In the genomic region with DNA sequence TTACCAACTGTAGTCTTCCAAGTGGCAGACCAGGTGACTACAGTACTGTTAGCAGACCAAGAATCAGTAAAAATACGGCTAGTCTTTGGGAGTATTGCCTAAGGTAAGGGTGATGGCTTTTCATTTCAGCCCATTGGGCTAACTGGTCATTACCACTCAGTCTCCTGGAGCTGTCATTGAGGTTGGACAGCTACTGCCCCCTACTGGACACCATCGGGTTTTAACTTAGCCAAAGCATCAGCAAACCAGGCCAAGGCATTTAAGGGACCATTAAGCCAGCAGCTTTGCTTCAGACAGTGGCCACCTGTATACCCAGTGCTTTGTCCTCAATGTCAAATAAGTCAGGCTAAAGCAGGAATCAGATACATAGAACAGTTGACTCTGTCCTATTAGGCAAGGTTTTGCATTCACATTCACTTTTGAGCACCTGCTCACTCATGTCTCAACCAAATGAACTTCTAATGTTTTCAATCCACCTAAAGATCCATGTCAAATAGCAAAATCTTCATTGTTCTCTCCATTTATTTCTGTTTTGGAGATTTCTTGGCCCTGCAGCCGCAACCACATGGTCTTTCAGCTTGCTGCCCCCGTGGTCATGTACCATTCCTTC, we compare ENCODE assay signal across 8 cellular contexts.
A peak's percentile ranks its signal among the peaks of the same experiment; 100 is the strongest.
DNase-seq lines count a peak whose midpoint lies in the region; ATAC-seq and TF ChIP-seq lines count a peak whose summit lies in the region.

No MANE protein-coding gene starts in this region.

- ATAC-seq in HG02981 (IDR thresholded peaks at IDR 0.05; ENCODE audit: unreplicated experiment), result peak; percentile 70

- intact Hi-C loops in spleen (cut with DNase I; ENCODE audit: low total_unique reads), result loop anchor here (5.0 kb wide), 1 partner anchor 189 kb away; no protein-coding TSS in a partner anchor

- H3K27me3 Mint-ChIP-seq in activated naive CD4-positive, alpha-beta T cell treated with anti-CD3 and anti-CD28 coated beads, Interleukin-2, amount 10 ng/mL, durations not matched to agents 7 days and 5 days, result no peaks in the 10 kb centered on the region

- WGBS in spleen, 5 donors, result 69 to 76% (median 72%) methylated on average over 4 of the region's 4 CpGs

- no peak overlapping the region for H3K4me3 Mint-ChIP-seq in activated naive CD4-positive, alpha-beta T cell treated with anti-CD3 and anti-CD28 coated beads, Interleukin-2, amount 10 ng/mL, durations not matched to agents 7 days and 5 days

- no peaks in the 10 kb centered on the region for H3K4me1 ChIP-seq in right atrium auricular region
- no peaks in the 10 kb centered on the region for H3K4me1 ChIP-seq in spleen

- no peaks in the 10 kb centered on the region for H3K36me3 Mint-ChIP-seq in activated naive CD4-positive, alpha-beta T cell treated with anti-CD3 and anti-CD28 coated beads, Interleukin-2, amount 10 ng/mL, durations not matched to agents 7 days and 5 days

- H3K4me3 ChIP-seq in right atrium auricular region, result no peak overlapping the region
- no peak overlapping the region for H3K4me3 ChIP-seq in spleen

- TF ChIP-seq POLR2A in spleen (IDR thresholded peaks at IDR 0.05), result no peak

- H3K4me1 Mint-ChIP-seq in activated naive CD4-positive, alpha-beta T cell treated with anti-CD3 and anti-CD28 coated beads, Interleukin-2, amount 10 ng/mL, durations not matched to agents 7 days and 5 days, result peaks cover 2% of the 10 kb centered on the region

- no peaks in the 10 kb centered on the region for H3K9me3 ChIP-seq in right atrium auricular region
- H3K9me3 ChIP-seq in spleen, result no peaks in the 10 kb centered on the region

- TF ChIP-seq CTCF in right atrium auricular region (IDR thresholded peaks at IDR 0.05) (peak; percentile 30 to 66), spleen (IDR thresholded peaks at IDR 0.05 in 8 of 11, conservative IDR thresholded peaks at IDR 0.05 in 3 of 11) (peak; percentile 34 to 79 (median 69))

- no peaks in the 10 kb centered on the region for H3K36me3 ChIP-seq in right atrium auricular region
- peaks cover 0 to 5% (median 0%) of the 10 kb centered on the region in 6 donors for H3K36me3 ChIP-seq in spleen

- H3K9me3 Mint-ChIP-seq in activated naive CD4-positive, alpha-beta T cell treated with anti-CD3 and anti-CD28 coated beads, Interleukin-2, amount 10 ng/mL, durations not matched to agents 7 days and 5 days, result no peaks in the 10 kb centered on the region

- H3K27me3 ChIP-seq in right atrium auricular region, result no peaks in the 10 kb centered on the region
- no peaks in the 10 kb centered on the region for H3K27me3 ChIP-seq in spleen (replicated peaks in 1 of 7)

- no peak overlapping the region for H3K27ac Mint-ChIP-seq in activated naive CD4-positive, alpha-beta T cell treated with anti-CD3 and anti-CD28 coated beads, Interleukin-2, amount 10 ng/mL, durations not matched to agents 7 days and 5 days

- DNase-seq in NOMO-1 treated with DMSO at 0.1 percent for 48 hours (lab: John Stamatoyannopoulos, UW; ENCODE audit: unreplicated experiment) (peak; percentile 45), NOMO-1 treated with dmso at 0.1 percent for 144 hours (lab: John Stamatoyannopoulos, UW; ENCODE audit: unreplicated experiment) (no peak), RPMI7951 (ENCODE audit: low read depth) (peak; percentile 63), right atrium auricular region (ENCODE audit: low spot score) (peak; percentile 62), spleen (no peak), epidermal melanocyte (ENCODE audit: insufficient read length, low spot score) (no peak)
- DNase-seq in activated naive CD4-positive, alpha-beta T cell treated with anti-CD3 and anti-CD28 coated beads, Interleukin-2, amount 10 ng/mL, durations not matched to agents 7 days and 5 days, result peak; percentile 78

- CTCF ChIA-PET in activated naive CD4-positive, alpha-beta T cell treated with anti-CD3 and anti-CD28 coated beads, Interleukin-2, amount 10 ng/mL, durations not matched to agents 7 days and 5 days (lab: Charles Lee), result interaction anchor here (0.9 to 1.7 kb wide), 7 partner anchors 11 to 392 kb away, joined by 3 to 4 read pairs (median 3); no protein-coding TSS in a partner anchor

- H3K27ac ChIP-seq in right atrium auricular region (no peak overlapping the region), spleen (no peak overlapping the region)

Comparison
In these comparisons a context has a peak if more than half of its experiments do, and no peak if none do; other contexts are left out.
1. DNase-seq: peak in NOMO-1 treated with DMSO at 0.1 percent for 48 hours (single experiment), RPMI7951 (single experiment), activated naive CD4-positive, alpha-beta T cell treated with anti-CD3 and anti-CD28 coated beads, Interleukin-2, amount 10 ng/mL, durations not matched to agents 7 days and 5 days (single experiment) and right atrium auricular region (single experiment); none in NOMO-1 treated with dmso at 0.1 percent for 144 hours (single experiment), spleen (single experiment) and epidermal melanocyte (single experiment).